ENCODE assay signal across 9 cellular contexts in the genomic region with DNA sequence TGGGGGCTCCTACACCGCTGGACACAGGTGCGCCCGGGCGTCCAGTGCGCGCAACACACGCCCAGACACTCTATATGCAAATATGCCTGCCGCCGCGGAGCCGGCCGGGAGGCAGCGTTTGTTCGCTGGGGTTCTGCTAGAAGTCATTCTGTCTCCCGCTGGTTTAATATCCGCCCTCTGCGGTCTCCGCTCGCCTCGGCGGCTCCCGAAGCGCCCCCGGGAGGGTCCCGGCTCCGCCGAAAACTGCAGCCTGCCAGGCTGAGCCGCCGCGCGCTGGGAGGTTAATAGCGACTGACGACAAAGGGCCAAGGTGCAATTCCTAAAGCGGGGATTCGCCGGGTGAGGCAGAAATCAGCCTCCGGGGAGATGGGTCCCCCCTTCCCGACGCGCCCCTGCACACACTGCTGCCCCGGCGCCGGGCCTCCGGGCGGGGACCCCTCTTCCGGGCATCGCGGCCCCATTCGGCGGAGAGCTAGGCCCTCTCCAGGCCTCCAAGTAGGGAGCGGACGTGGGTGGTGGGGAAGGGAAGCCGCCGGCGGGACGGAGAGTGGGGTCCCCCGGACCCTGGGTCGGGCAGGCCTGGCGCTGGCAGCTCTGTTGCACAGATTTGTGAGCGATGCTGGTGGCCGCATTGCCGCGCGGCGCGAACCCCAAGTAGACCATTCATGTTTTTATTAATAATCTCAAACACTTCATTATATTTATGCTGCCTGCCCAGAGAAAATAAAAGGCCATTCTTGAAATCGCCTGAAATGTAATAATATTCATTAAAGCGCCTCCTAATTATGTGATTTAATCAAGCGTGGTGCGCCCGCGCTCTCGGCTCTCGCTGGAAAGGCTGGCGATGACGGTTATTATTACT. TPM values are rescaled to one million over a fixed set of nuclear protein-coding genes. Genes with fewer than 3 reads are reported as not detected.
DNase-seq lines count a peak whose midpoint lies in the region; ATAC-seq and TF ChIP-seq lines count a peak whose summit lies in the region.
"Had no signal": no experiment of that assay in that cellular context is flagged by ENCODE, and none has a peak within 500 bp of the region (broad histone marks: within the 10 kb centered on the region; RNA-seq: fewer than 3 reads in every experiment).

No MANE protein-coding gene starts in this region.

- no peak for TF ChIP-seq RAD21 in neural cell (conservative IDR thresholded peaks at IDR 0.05)

- TF ChIP-seq CTCF in neural cell (IDR thresholded peaks at IDR 0.05; ENCODE audit: poor library complexity, severe bottlenecking) (peak; percentile 55), omental fat pad (IDR thresholded peaks at IDR 0.05) (no peak)

- no peak overlapping the region for H3K4me2 ChIP-seq in neural cell (ENCODE audit: low read length)

- H3K36me3 Mint-ChIP-seq in activated CD4-positive, alpha-beta T cell treated with anti-CD3 and anti-CD28 coated beads, Interleukin-2, amount 10 ng/mL, durations not matched to agents 24 days and 14 days (ENCODE audit: low read depth): no peaks in the 10 kb centered on the region
- H3K36me3 Mint-ChIP-seq in activated naive CD4-positive, alpha-beta T cell treated with anti-CD3 and anti-CD28 coated beads, Interleukin-2, amount 10 ng/mL, durations not matched to agents 7 days and 5 days: no peaks in the 10 kb centered on the region

- intact Hi-C loops in activated CD4-positive, alpha-beta T cell treated with anti-CD3 and anti-CD28 coated beads, Interleukin-2, amount 10 ng/mL, durations not matched to agents 24 days and 14 days (cut with micrococcal nuclease): loop anchor here (1.0 to 5.0 kb wide), 3 partner anchors 9 to 1535 kb away; a partner anchor contains a TSS

- no peaks in the 10 kb centered on the region for H3K9me3 ChIP-seq in neural cell (ENCODE audit: low read length)

- no peaks in the 10 kb centered on the region for H4K20me1 ChIP-seq in neural cell (ENCODE audit: insufficient read depth)

- H3K4me3 Mint-ChIP-seq in activated CD4-positive, alpha-beta T cell treated with anti-CD3 and anti-CD28 coated beads, Interleukin-2, amount 10 ng/mL, durations not matched to agents 24 days and 14 days: no peak overlapping the region
- no peak overlapping the region for H3K4me3 Mint-ChIP-seq in activated naive CD4-positive, alpha-beta T cell treated with anti-CD3 and anti-CD28 coated beads, Interleukin-2, amount 10 ng/mL, durations not matched to agents 7 days and 5 days

- TF ChIP-seq EP300 in neural cell (conservative IDR thresholded peaks at IDR 0.05; ENCODE audit: poor library complexity, severe bottlenecking): no peak

- CTCF ChIA-PET in activated naive CD4-positive, alpha-beta T cell treated with anti-CD3 and anti-CD28 coated beads, Interleukin-2, amount 10 ng/mL, durations not matched to agents 7 days and 5 days (lab: Charles Lee): no interaction called here

- DNase-seq in activated CD4-positive, alpha-beta T cell treated with anti-CD3 and anti-CD28 coated beads, Interleukin-2, amount 10 ng/mL, durations not matched to agents 24 days and 14 days: peak; percentile 77
- DNase-seq in activated CD4-positive, alpha-beta T cell treated with anti-CD3 and anti-CD28 coated beads, Interleukin-2, amount 50 U/mL, for 4 hours: no peak
- DNase-seq in activated naive CD4-positive, alpha-beta T cell treated with anti-CD3 and anti-CD28 coated beads, Interleukin-2, amount 10 ng/mL, durations not matched to agents 7 days and 5 days: peak; percentile 43
- DNase-seq in dedifferentiated amniotic fluid mesenchymal stem cell (ENCODE audit: extremely low spot score) (no peak), midbrain (lab: John Stamatoyannopoulos, UW) (no peak), omental fat pad (ENCODE audit: low spot score) (no peak)

- H3F3A ChIP-seq in neural cell (ENCODE audit: insufficient read depth, low read length, poor library complexity, severe bottlenecking): no peaks in the 10 kb centered on the region

- peak; percentile 60 for ATAC-seq in HG03378 (IDR thresholded peaks at IDR 0.05; ENCODE audit: unreplicated experiment)
- no peak for ATAC-seq in omental fat pad (ENCODE audit: low FRiP score)

- H3K9me2 ChIP-seq in neural cell (ENCODE audit: insufficient read depth, low read length): no peaks in the 10 kb centered on the region

- H3K27me3 ChIP-seq in neural cell (ENCODE audit: insufficient read depth, low read depth, low read length): peaks cover 100% of the 10 kb centered on the region

- H2AFZ ChIP-seq in neural cell (ENCODE audit: low read depth, low read length): no peak overlapping the region

- no peak overlapping the region for H3K4me3 ChIP-seq in neural cell (ENCODE audit: low read length)

- H3K79me2 ChIP-seq in neural cell (replicated peaks; ENCODE audit: insufficient read depth, low read length): no peaks in the 10 kb centered on the region

- H3K9me3 Mint-ChIP-seq in activated CD4-positive, alpha-beta T cell treated with anti-CD3 and anti-CD28 coated beads, Interleukin-2, amount 10 ng/mL, durations not matched to agents 24 days and 14 days: no peaks in the 10 kb centered on the region
- H3K9me3 Mint-ChIP-seq in activated naive CD4-positive, alpha-beta T cell treated with anti-CD3 and anti-CD28 coated beads, Interleukin-2, amount 10 ng/mL, durations not matched to agents 7 days and 5 days: no peaks in the 10 kb centered on the region

- H3K4me1 Mint-ChIP-seq in activated CD4-positive, alpha-beta T cell treated with anti-CD3 and anti-CD28 coated beads, Interleukin-2, amount 10 ng/mL, durations not matched to agents 24 days and 14 days: peaks cover 7% of the 10 kb centered on the region
- H3K4me1 Mint-ChIP-seq in activated naive CD4-positive, alpha-beta T cell treated with anti-CD3 and anti-CD28 coated beads, Interleukin-2, amount 10 ng/mL, durations not matched to agents 7 days and 5 days: peaks cover 11% of the 10 kb centered on the region

- peaks cover 84% of the 10 kb centered on the region for H3K27me3 Mint-ChIP-seq in activated CD4-positive, alpha-beta T cell treated with anti-CD3 and anti-CD28 coated beads, Interleukin-2, amount 10 ng/mL, durations not matched to agents 24 days and 14 days
- peaks cover 100% of the 10 kb centered on the region for H3K27me3 Mint-ChIP-seq in activated naive CD4-positive, alpha-beta T cell treated with anti-CD3 and anti-CD28 coated beads, Interleukin-2, amount 10 ng/mL, durations not matched to agents 7 days and 5 days

- no peak overlapping the region for H3K27ac Mint-ChIP-seq in activated CD4-positive, alpha-beta T cell treated with anti-CD3 and anti-CD28 coated beads, Interleukin-2, amount 10 ng/mL, durations not matched to agents 24 days and 14 days
- peak overlapping the region; percentile 49 for H3K27ac Mint-ChIP-seq in activated naive CD4-positive, alpha-beta T cell treated with anti-CD3 and anti-CD28 coated beads, Interleukin-2, amount 10 ng/mL, durations not matched to agents 7 days and 5 days

- H3K36me3 ChIP-seq in neural cell (ENCODE audit: insufficient read depth, low read length): no peaks in the 10 kb centered on the region

- no peak overlapping the region for H3K27ac ChIP-seq in neural cell (ENCODE audit: low read length)

- no peak overlapping the region for H3K9ac ChIP-seq in neural cell (ENCODE audit: low read length)

TF ChIP-seq in neural cell, 6 proteins besides CTCF, POLR2A, EP300 and RAD21:
- no peak for TF ChIP-seq MXI1 (conservative IDR thresholded peaks at IDR 0.05; ENCODE audit: poor library complexity, severe bottlenecking)
- peak; percentile 99 for TF ChIP-seq EZH2 (IDR thresholded peaks at IDR 0.05; ENCODE audit: borderline replicate concordance, insufficient read depth, low read length, poor library complexity, severe bottlenecking)

RNA-seq across cellular contexts. Expression of a gene that starts 9.1 kb away (rescaled TPM):
- total RNA-seq in activated CD4-positive, alpha-beta T cell treated with anti-CD3 and anti-CD28 coated beads, Interleukin-2, amount 10 ng/mL, durations not matched to agents 24 days and 14 days: not detected in 2 replicates
- polyA plus RNA-seq in neural cell: not detected in 2 replicates
- polyA minus RNA-seq in neural cell: not detected in 2 replicates
- total RNA-seq in omental fat pad: under 1 TPM in 2 of 4 donors, not detected in 2; 0.09 to 0.12 TPM
- polyA plus RNA-seq: BJ had no signal

Comparison
In these comparisons a context has a peak if more than half of its experiments do, and no peak if none do; other contexts are left out.
1. DNase-seq: peak in activated CD4-positive, alpha-beta T cell treated with anti-CD3 and anti-CD28 coated beads, Interleukin-2, amount 10 ng/mL, durations not matched to agents 24 days and 14 days (single experiment) and activated naive CD4-positive, alpha-beta T cell treated with anti-CD3 and anti-CD28 coated beads, Interleukin-2, amount 10 ng/mL, durations not matched to agents 7 days and 5 days (single experiment); none in activated CD4-positive, alpha-beta T cell treated with anti-CD3 and anti-CD28 coated beads, Interleukin-2, amount 50 U/mL, for 4 hours (0 of 2), dedifferentiated amniotic fluid mesenchymal stem cell (single experiment), midbrain (single experiment) and omental fat pad (single experiment).